ENCODE assay signal across 8 cellular contexts in genomic region chr2:215454519-215454918, GRCh38. TPM values are rescaled to one million over a fixed set of nuclear protein-coding genes. Genes with fewer than 3 reads are reported as not detected.
DNase-seq lines count a peak whose midpoint lies in the region; ATAC-seq and TF ChIP-seq lines count a peak whose summit lies in the region.

No MANE protein-coding gene starts in this region.

- in situ Hi-C loops in ACHN (cut with HindIII; ENCODE audit: low pct_ligation_motif_present, low pct_unique_long_range_greater_than_20kb, low sequenced_read_pairs), result loop anchor here (25.0 kb wide), 1 partner anchor 458 kb away; no protein-coding TSS in a partner anchor

- H3K4me1 ChIP-seq in OCI-LY3 (ENCODE audit: low read length) (0 out of 2 replicates have a peak, but pooled peaks cover 4% of the 10 kb centered on the region), esophagus squamous epithelium (no peaks in the 10 kb centered on the region)

- H3K4me3 ChIP-seq in OCI-LY3 (ENCODE audit: low read length) (no peak overlapping the region), esophagus squamous epithelium (no peak overlapping the region)

- 28 to 35% methylated on average over 3 of the region's 3 CpGs for WGBS in esophagus squamous epithelium, 2 donors

- H2AFZ ChIP-seq in OCI-LY3 (ENCODE audit: low read depth, low read length), result no peak overlapping the region; the same call in 1 of the 2 replicates

- no peaks in the 10 kb centered on the region for H4K20me1 ChIP-seq in OCI-LY3 (ENCODE audit: insufficient read depth, low read length)

- TF ChIP-seq CTCF in GM12874 (IDR thresholded peaks at IDR 0.05; ENCODE audit: insufficient read depth, low read depth, low read length) (peak; percentile 66), OCI-LY3 (IDR thresholded peaks at IDR 0.05; ENCODE audit: low read depth, low read length) (peak; percentile 63), esophagus squamous epithelium (IDR thresholded peaks at IDR 0.05) (peak; percentile 47 to 76 (median 70))

- H3K4me2 ChIP-seq in OCI-LY3 (ENCODE audit: low read length), result no peak overlapping the region

- H3K79me2 ChIP-seq in OCI-LY3 (ENCODE audit: low read length), result no peaks in the 10 kb centered on the region

- H3K9me3 ChIP-seq in OCI-LY3 (ENCODE audit: insufficient read depth, low read length) (no peaks in the 10 kb centered on the region), esophagus squamous epithelium (no peaks in the 10 kb centered on the region)

- DNase-seq in ACHN (peak; percentile 46), esophagus squamous epithelium (lab: John Stamatoyannopoulos, UW) (no peak), retina (peak; percentile 12)

- H3K27ac ChIP-seq in OCI-LY3 (ENCODE audit: low read length), result no peak overlapping the region
- no peak overlapping the region for H3K27ac ChIP-seq in esophagus squamous epithelium

- intact Hi-C loops in esophagus squamous epithelium (cut with DNase I), result loop anchor here (10.0 kb wide), 2 partner anchors 370 to 460 kb away; no protein-coding TSS in a partner anchor

- H3K36me3 ChIP-seq in OCI-LY3 (replicated peaks; ENCODE audit: low read depth, low read length) (no peaks in the 10 kb centered on the region), esophagus squamous epithelium (no peaks in the 10 kb centered on the region)

- no peak overlapping the region for H3K9ac ChIP-seq in OCI-LY3 (ENCODE audit: low read length)

- TF ChIP-seq POLR2A in esophagus squamous epithelium (IDR thresholded peaks at IDR 0.05) (no peak), GM18505 (IDR thresholded peaks at IDR 0.05; ENCODE audit: borderline replicate concordance, extremely low read depth, insufficient read depth, insufficient read length) (no peak)

- H3K27me3 ChIP-seq in OCI-LY3 (ENCODE audit: low read depth, low read length) (no peaks in the 10 kb centered on the region), esophagus squamous epithelium (peaks cover 0 to 6% (median 0%) of the 10 kb centered on the region in 4 donors)

- ATAC-seq in HG03064 (IDR thresholded peaks at IDR 0.05; ENCODE audit: low read depth, unreplicated experiment), result peak; percentile 78
- no peak for ATAC-seq in GM19035 (IDR thresholded peaks at IDR 0.05; ENCODE audit: unreplicated experiment)
- ATAC-seq in GM18505 (IDR thresholded peaks at IDR 0.05; ENCODE audit: unreplicated experiment), result no peak

RNA-seq across cellular contexts. Expression of gene FN1, which starts 18.7 kb away (rescaled TPM):
- 100 to 1,000 TPM in 2 of 4 donors, 10 to 100 TPM in 2; 15.7 to 393 (median 112) TPM for total RNA-seq in esophagus squamous epithelium
